In the genomic region with DNA sequence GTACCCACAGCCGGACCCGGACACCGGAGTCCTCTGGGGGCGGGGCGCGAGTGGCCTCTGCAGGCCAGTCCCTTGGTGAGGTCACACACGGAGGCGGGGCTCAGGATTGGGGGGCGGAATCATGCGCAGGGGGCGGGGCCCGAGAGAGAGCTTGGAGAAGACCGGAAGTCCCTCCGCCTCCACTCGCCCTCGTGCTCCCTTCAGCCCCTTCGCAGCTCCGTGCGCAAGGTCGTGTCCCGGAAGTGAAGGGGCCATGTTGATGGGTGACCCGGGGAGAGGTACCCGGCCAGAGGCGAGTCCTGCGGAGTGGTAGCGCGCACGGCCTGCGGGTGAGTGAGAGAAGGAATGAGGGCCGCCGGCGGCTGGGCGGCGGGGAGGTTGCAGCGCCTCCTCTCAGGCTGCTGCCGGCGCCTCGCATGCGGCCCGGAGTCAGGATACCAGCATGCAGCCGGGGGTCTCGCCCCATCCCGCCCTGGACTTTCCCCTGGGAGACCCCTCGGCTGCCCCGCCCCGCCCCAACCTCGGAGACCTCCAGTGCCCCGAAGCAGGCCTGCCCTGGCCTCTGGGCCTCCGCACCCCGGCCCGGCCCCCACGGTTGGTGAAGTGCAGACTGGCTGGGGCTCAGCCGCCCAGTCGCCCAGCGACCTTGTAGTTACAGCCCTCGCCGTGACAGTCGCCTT, we compare ENCODE assay signal across 1 cellular context.
TF ChIP-seq lines count a peak whose summit lies in the region.

A gene (plus strand): TSS at position 182 of the 680 bp plus-strand sequence. CDS start 9,005 bp downstream, outside the sequence.

TF ChIP-seq in HepG2, 621 proteins besides CTCF, POLR2A, EP300 and RAD21 (continued from another document and continues in another):
- TF ChIP-seq, protein P1, sequence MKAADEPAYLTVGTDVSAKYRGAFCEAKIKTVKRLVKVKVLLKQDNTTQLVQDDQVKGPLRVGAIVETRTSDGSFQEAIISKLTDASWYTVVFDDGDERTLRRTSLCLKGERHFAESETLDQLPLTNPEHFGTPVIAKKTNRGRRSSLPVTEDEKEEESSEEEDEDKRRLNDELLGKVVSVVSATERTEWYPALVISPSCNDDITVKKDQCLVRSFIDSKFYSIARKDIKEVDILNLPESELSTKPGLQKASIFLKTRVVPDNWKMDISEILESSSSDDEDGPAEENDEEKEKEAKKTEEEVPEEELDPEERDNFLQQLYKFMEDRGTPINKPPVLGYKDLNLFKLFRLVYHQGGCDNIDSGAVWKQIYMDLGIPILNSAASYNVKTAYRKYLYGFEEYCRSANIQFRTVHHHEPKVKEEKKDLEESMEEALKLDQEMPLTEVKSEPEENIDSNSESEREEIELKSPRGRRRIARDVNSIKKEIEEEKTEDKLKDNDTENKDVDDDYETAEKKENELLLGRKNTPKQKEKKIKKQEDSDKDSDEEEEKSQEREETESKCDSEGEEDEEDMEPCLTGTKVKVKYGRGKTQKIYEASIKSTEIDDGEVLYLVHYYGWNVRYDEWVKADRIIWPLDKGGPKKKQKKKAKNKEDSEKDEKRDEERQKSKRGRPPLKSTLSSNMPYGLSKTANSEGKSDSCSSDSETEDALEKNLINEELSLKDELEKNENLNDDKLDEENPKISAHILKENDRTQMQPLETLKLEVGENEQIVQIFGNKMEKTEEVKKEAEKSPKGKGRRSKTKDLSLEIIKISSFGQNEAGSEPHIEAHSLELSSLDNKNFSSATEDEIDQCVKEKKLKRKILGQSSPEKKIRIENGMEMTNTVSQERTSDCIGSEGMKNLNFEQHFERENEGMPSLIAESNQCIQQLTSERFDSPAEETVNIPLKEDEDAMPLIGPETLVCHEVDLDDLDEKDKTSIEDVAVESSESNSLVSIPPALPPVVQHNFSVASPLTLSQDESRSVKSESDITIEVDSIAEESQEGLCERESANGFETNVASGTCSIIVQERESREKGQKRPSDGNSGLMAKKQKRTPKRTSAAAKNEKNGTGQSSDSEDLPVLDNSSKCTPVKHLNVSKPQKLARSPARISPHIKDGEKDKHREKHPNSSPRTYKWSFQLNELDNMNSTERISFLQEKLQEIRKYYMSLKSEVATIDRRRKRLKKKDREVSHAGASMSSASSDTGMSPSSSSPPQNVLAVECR (CRISPR knock-in tag; IDR thresholded peaks at IDR 0.05; ENCODE audit: borderline replicate concordance) = peak; percentile 79; the same call in 1 of the 2 replicates
- TF ChIP-seq ESRRA (CRISPR knock-in tag; IDR thresholded peaks at IDR 0.05; ENCODE audit: low read depth) (peak; percentile 91), ZNF615 (CRISPR knock-in tag; IDR thresholded peaks at IDR 0.05; ENCODE audit: borderline replicate concordance) (0 out of 2 replicates have a peak, but pooled peaks have one; percentile 47), NR2F6 (IDR thresholded peaks at IDR 0.05) (no peak), NR2F6 (CRISPR knock-in tag; IDR thresholded peaks at IDR 0.05) (peak; percentile 84), ATRX (CRISPR knock-in tag; IDR thresholded peaks at IDR 0.05; ENCODE audit: borderline replicate concordance) (no peak), ZBTB21 (CRISPR knock-in tag; IDR thresholded peaks at IDR 0.05) (no peak), CEBPB (IDR thresholded peaks at IDR 0.05; ENCODE audit: borderline replicate concordance, low read depth, low read length) (no peak), ZNF782 (CRISPR knock-in tag; IDR thresholded peaks at IDR 0.05; ENCODE audit: borderline replicate concordance) (peak; percentile 77; the same call in 1 of the 2 replicates), KAT7 (CRISPR knock-in tag; IDR thresholded peaks at IDR 0.05; ENCODE audit: borderline replicate concordance) (no peak), ZNF891 (CRISPR knock-in tag; IDR thresholded peaks at IDR 0.05) (no peak), RORA (CRISPR knock-in tag; IDR thresholded peaks at IDR 0.05) (no peak), HOXA5 (CRISPR knock-in tag; IDR thresholded peaks at IDR 0.05) (no peak), ZNF724P (CRISPR knock-in tag; IDR thresholded peaks at IDR 0.05; ENCODE audit: borderline replicate concordance) (0 out of 2 replicates have a peak, but pooled peaks have one; percentile 50), SKI (IDR thresholded peaks at IDR 0.05; ENCODE audit: partially characterized antibody) (no peak), GTF2F1 (IDR thresholded peaks at IDR 0.05; ENCODE audit: low read length) (no peak), ZNF577 (CRISPR knock-in tag; IDR thresholded peaks at IDR 0.05; ENCODE audit: borderline replicate concordance, low read depth) (0 out of 2 replicates have a peak, but pooled peaks have one; percentile 62), SP4 (CRISPR knock-in tag; IDR thresholded peaks at IDR 0.05) (peak; percentile 85), AHR (CRISPR knock-in tag; IDR thresholded peaks at IDR 0.05) (peak; percentile 46; the same call in 1 of the 2 replicates), ZNF747 (CRISPR knock-in tag; IDR thresholded peaks at IDR 0.05; ENCODE audit: borderline replicate concordance) (no peak), ZNF550 (CRISPR knock-in tag; IDR thresholded peaks at IDR 0.05; ENCODE audit: borderline replicate concordance) (no peak), XBP1 (CRISPR knock-in tag; IDR thresholded peaks at IDR 0.05) (no peak), HDAC6 (IDR thresholded peaks at IDR 0.05; ENCODE audit: low read depth, low read length) (no peak), ZNF225 (CRISPR knock-in tag; IDR thresholded peaks at IDR 0.05) (peak; percentile 54; the same call in 1 of the 2 replicates), ZNF772 (CRISPR knock-in tag; IDR thresholded peaks at IDR 0.05) (peak; percentile 52; the same call in 1 of the 2 replicates), STAG1 (CRISPR knock-in tag; IDR thresholded peaks at IDR 0.05) (no peak), TCF12 (IDR thresholded peaks at IDR 0.05) (no peak), TCF12 (CRISPR knock-in tag; IDR thresholded peaks at IDR 0.05) (no peak), KDM4B (CRISPR knock-in tag; IDR thresholded peaks at IDR 0.05) (peak; percentile 90), ZNF7 (CRISPR knock-in tag; IDR thresholded peaks at IDR 0.05) (no peak), ZNF614 (CRISPR knock-in tag; IDR thresholded peaks at IDR 0.05; ENCODE audit: borderline replicate concordance) (0 out of 2 replicates have a peak, but pooled peaks have one; percentile 60)
- TF ChIP-seq, protein P2, sequence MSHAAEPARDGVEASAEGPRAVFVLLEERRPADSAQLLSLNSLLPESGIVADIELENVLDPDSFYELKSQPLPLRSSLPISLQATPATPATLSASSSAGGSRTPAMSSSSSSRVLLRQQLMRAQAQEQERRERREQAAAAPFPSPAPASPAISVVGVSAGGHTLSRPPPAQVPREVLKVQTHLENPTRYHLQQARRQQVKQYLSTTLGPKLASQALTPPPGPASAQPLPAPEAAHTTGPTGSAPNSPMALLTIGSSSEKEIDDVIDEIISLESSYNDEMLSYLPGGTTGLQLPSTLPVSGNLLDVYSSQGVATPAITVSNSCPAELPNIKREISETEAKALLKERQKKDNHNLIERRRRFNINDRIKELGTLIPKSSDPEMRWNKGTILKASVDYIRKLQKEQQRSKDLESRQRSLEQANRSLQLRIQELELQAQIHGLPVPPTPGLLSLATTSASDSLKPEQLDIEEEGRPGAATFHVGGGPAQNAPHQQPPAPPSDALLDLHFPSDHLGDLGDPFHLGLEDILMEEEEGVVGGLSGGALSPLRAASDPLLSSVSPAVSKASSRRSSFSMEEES (CRISPR knock-in tag; IDR thresholded peaks at IDR 0.05) = peak; percentile 92
- TF ChIP-seq, protein P3, sequence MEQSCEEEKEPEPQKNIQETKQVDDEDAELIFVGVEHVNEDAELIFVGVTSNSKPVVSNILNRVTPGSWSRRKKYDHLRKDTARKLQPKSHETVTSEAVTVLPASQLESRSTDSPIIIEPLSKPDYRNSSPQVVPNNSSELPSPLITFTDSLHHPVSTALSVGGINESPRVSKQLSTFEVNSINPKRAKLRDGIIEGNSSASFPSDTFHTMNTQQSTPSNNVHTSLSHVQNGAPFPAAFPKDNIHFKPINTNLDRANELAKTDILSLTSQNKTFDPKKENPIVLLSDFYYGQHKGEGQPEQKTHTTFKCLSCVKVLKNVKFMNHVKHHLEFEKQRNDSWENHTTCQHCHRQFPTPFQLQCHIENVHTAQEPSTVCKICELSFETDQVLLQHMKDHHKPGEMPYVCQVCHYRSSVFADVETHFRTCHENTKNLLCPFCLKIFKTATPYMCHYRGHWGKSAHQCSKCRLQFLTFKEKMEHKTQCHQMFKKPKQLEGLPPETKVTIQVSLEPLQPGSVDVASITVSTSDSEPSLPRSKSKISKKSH (CRISPR knock-in tag; IDR thresholded peaks at IDR 0.05; ENCODE audit: borderline replicate concordance) = no peak
- TF ChIP-seq, protein P4, sequence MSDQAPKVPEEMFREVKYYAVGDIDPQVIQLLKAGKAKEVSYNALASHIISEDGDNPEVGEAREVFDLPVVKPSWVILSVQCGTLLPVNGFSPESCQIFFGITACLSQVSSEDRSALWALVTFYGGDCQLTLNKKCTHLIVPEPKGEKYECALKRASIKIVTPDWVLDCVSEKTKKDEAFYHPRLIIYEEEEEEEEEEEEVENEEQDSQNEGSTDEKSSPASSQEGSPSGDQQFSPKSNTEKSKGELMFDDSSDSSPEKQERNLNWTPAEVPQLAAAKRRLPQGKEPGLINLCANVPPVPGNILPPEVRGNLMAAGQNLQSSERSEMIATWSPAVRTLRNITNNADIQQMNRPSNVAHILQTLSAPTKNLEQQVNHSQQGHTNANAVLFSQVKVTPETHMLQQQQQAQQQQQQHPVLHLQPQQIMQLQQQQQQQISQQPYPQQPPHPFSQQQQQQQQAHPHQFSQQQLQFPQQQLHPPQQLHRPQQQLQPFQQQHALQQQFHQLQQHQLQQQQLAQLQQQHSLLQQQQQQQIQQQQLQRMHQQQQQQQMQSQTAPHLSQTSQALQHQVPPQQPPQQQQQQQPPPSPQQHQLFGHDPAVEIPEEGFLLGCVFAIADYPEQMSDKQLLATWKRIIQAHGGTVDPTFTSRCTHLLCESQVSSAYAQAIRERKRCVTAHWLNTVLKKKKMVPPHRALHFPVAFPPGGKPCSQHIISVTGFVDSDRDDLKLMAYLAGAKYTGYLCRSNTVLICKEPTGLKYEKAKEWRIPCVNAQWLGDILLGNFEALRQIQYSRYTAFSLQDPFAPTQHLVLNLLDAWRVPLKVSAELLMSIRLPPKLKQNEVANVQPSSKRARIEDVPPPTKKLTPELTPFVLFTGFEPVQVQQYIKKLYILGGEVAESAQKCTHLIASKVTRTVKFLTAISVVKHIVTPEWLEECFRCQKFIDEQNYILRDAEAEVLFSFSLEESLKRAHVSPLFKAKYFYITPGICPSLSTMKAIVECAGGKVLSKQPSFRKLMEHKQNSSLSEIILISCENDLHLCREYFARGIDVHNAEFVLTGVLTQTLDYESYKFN (CRISPR knock-in tag; conservative IDR thresholded peaks at IDR 0.05) = peak; percentile 45; the same call in 1 of the 2 replicates
- TF ChIP-seq, protein P5, sequence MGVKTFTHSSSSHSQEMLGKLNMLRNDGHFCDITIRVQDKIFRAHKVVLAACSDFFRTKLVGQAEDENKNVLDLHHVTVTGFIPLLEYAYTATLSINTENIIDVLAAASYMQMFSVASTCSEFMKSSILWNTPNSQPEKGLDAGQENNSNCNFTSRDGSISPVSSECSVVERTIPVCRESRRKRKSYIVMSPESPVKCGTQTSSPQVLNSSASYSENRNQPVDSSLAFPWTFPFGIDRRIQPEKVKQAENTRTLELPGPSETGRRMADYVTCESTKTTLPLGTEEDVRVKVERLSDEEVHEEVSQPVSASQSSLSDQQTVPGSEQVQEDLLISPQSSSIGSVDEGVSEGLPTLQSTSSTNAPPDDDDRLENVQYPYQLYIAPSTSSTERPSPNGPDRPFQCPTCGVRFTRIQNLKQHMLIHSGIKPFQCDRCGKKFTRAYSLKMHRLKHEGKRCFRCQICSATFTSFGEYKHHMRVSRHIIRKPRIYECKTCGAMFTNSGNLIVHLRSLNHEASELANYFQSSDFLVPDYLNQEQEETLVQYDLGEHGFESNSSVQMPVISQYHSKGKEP (CRISPR knock-in tag; IDR thresholded peaks at IDR 0.05) = 0 out of 2 replicates have a peak, but pooled peaks have one; percentile 65
- TF ChIP-seq, protein P6, sequence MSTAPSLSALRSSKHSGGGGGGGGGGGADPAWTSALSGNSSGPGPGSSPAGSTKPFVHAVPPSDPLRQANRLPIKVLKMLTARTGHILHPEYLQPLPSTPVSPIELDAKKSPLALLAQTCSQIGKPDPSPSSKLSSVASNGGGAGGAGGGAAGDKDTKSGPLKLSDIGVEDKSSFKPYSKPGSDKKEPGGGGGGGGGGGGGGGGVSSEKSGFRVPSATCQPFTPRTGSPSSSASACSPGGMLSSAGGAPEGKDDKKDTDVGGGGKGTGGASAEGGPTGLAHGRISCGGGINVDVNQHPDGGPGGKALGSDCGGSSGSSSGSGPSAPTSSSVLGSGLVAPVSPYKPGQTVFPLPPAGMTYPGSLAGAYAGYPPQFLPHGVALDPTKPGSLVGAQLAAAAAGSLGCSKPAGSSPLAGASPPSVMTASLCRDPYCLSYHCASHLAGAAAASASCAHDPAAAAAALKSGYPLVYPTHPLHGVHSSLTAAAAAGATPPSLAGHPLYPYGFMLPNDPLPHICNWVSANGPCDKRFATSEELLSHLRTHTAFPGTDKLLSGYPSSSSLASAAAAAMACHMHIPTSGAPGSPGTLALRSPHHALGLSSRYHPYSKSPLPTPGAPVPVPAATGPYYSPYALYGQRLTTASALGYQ (CRISPR knock-in tag; IDR thresholded peaks at IDR 0.05) = no peak; the same call in 1 of the 2 replicates
- TF ChIP-seq, protein P7, sequence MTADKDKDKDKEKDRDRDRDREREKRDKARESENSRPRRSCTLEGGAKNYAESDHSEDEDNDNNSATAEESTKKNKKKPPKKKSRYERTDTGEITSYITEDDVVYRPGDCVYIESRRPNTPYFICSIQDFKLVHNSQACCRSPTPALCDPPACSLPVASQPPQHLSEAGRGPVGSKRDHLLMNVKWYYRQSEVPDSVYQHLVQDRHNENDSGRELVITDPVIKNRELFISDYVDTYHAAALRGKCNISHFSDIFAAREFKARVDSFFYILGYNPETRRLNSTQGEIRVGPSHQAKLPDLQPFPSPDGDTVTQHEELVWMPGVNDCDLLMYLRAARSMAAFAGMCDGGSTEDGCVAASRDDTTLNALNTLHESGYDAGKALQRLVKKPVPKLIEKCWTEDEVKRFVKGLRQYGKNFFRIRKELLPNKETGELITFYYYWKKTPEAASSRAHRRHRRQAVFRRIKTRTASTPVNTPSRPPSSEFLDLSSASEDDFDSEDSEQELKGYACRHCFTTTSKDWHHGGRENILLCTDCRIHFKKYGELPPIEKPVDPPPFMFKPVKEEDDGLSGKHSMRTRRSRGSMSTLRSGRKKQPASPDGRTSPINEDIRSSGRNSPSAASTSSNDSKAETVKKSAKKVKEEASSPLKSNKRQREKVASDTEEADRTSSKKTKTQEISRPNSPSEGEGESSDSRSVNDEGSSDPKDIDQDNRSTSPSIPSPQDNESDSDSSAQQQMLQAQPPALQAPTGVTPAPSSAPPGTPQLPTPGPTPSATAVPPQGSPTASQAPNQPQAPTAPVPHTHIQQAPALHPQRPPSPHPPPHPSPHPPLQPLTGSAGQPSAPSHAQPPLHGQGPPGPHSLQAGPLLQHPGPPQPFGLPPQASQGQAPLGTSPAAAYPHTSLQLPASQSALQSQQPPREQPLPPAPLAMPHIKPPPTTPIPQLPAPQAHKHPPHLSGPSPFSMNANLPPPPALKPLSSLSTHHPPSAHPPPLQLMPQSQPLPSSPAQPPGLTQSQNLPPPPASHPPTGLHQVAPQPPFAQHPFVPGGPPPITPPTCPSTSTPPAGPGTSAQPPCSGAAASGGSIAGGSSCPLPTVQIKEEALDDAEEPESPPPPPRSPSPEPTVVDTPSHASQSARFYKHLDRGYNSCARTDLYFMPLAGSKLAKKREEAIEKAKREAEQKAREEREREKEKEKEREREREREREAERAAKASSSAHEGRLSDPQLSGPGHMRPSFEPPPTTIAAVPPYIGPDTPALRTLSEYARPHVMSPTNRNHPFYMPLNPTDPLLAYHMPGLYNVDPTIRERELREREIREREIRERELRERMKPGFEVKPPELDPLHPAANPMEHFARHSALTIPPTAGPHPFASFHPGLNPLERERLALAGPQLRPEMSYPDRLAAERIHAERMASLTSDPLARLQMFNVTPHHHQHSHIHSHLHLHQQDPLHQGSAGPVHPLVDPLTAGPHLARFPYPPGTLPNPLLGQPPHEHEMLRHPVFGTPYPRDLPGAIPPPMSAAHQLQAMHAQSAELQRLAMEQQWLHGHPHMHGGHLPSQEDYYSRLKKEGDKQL (CRISPR knock-in tag; IDR thresholded peaks at IDR 0.05; ENCODE audit: low read depth) = no peak
